ENCODE assay signal across 8 cellular contexts in the genomic region with DNA sequence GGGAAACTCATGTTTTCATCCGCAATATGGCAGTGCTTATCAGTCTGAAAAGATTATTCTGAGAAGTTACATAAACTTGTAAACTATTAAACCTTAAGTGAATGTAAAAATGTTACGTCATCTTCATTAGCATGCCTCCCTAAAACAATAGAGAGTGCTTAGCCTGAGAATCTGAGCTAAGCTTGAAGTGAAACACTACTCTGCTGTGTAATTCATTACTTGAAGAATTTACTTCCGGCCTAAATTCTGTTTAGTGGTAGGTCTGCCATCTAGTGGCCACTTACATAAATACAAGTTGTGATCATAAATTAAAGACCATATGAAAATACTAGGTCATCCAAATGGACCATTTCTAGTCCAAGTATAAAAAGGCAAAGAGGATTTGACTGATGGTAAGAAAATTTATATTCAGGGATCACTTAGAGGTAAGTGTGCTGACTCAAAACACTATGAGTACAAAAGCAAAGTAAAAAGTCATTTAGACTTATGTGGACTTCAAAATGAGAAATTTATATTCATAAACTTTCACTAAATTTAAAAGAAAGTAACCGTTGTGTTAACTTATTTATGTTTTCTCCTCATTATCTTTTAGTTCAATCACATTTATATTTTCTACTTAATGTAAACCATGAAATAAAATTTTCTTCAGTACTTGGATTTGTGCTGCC.
DNase-seq lines count a peak whose midpoint lies in the region; ATAC-seq and TF ChIP-seq lines count a peak whose summit lies in the region.

No MANE protein-coding gene starts in this region.

- intact Hi-C loops in activated T-helper 1 cell treated with anti-CD3 and anti-CD28 coated beads, Interleukin-12 subunit alpha, Interleukin-12 subunit beta, Interleukin-2, Interleukin-4 antibody, amounts not matched to agents 30 ng/mL and 10 ng/mL and 1 ng/mL, durations not matched to agents 14 hours and 24 hours and 36 hours (cut with micrococcal nuclease): no loop called here
- intact Hi-C loops in heart left ventricle (cut with DNase I): loop anchor here in 1 of 10 donors (5.0 kb wide), 1 partner anchor 1203 kb away; no protein-coding TSS in a partner anchor

- no peaks in the 10 kb centered on the region for H3K36me3 ChIP-seq in heart left ventricle

- TF ChIP-seq POLR2A in heart left ventricle (IDR thresholded peaks at IDR 0.05): no peak

- peak; percentile 87 for ATAC-seq in GM18867 (IDR thresholded peaks at IDR 0.05; ENCODE audit: unreplicated experiment)
- ATAC-seq in HG02981 (IDR thresholded peaks at IDR 0.05; ENCODE audit: unreplicated experiment): peak; percentile 88
- peak in 3 of 4 donors; percentile 50 to 61 (median 59) for ATAC-seq in heart left ventricle

- no peaks in the 10 kb centered on the region for H3K27me3 Mint-ChIP-seq in activated T-helper 1 cell treated with anti-CD3 and anti-CD28 coated beads, Interleukin-12 subunit alpha, Interleukin-12 subunit beta, Interleukin-2, Interleukin-4 antibody, amounts not matched to agents 30 ng/mL and 10 ng/mL and 1 ng/mL, durations not matched to agents 14 hours and 24 hours and 36 hours (ENCODE audit: insufficient read depth)

- no peak overlapping the region for H3K4me3 ChIP-seq in heart left ventricle

- H3K4me1 ChIP-seq in heart left ventricle: peaks cover 0 to 3% (median 0%) of the 10 kb centered on the region in 12 donors

- WGBS in heart left ventricle, 4 donors: 39 to 42% (median 42%) methylated on average over 4 of the region's 4 CpGs

- no peaks in the 10 kb centered on the region for H3K27me3 ChIP-seq in heart left ventricle

- no peak overlapping the region for H3K27ac Mint-ChIP-seq in activated T-helper 1 cell treated with anti-CD3 and anti-CD28 coated beads, Interleukin-12 subunit alpha, Interleukin-12 subunit beta, Interleukin-2, Interleukin-4 antibody, amounts not matched to agents 30 ng/mL and 10 ng/mL and 1 ng/mL, durations not matched to agents 14 hours and 24 hours and 36 hours

- no peak overlapping the region for H3K4me3 Mint-ChIP-seq in activated T-helper 1 cell treated with anti-CD3 and anti-CD28 coated beads, Interleukin-12 subunit alpha, Interleukin-12 subunit beta, Interleukin-2, Interleukin-4 antibody, amounts not matched to agents 30 ng/mL and 10 ng/mL and 1 ng/mL, durations not matched to agents 14 hours and 24 hours and 36 hours

- TF ChIP-seq CTCF in heart left ventricle (IDR thresholded peaks at IDR 0.05): peak; percentile 59 to 83 (median 73)

- no peaks in the 10 kb centered on the region for H3K36me3 Mint-ChIP-seq in activated T-helper 1 cell treated with anti-CD3 and anti-CD28 coated beads, Interleukin-12 subunit alpha, Interleukin-12 subunit beta, Interleukin-2, Interleukin-4 antibody, amounts not matched to agents 30 ng/mL and 10 ng/mL and 1 ng/mL, durations not matched to agents 14 hours and 24 hours and 36 hours (ENCODE audit: low read depth)

- H3K9me3 ChIP-seq in heart left ventricle: peaks cover 0 to 4% (median 0%) of the 10 kb centered on the region in 12 donors

- H3K4me1 Mint-ChIP-seq in activated T-helper 1 cell treated with anti-CD3 and anti-CD28 coated beads, Interleukin-12 subunit alpha, Interleukin-12 subunit beta, Interleukin-2, Interleukin-4 antibody, amounts not matched to agents 30 ng/mL and 10 ng/mL and 1 ng/mL, durations not matched to agents 14 hours and 24 hours and 36 hours (ENCODE audit: low read depth): no peaks in the 10 kb centered on the region

- no peaks in the 10 kb centered on the region for H3K9me3 Mint-ChIP-seq in activated T-helper 1 cell treated with anti-CD3 and anti-CD28 coated beads, Interleukin-12 subunit alpha, Interleukin-12 subunit beta, Interleukin-2, Interleukin-4 antibody, amounts not matched to agents 30 ng/mL and 10 ng/mL and 1 ng/mL, durations not matched to agents 14 hours and 24 hours and 36 hours

- no peak overlapping the region for H3K27ac ChIP-seq in heart left ventricle

- DNase-seq in COR-L47 (lab: John Stamatoyannopoulos, UW) (peak; percentile 3), NCI-H1930 (lab: John Stamatoyannopoulos, UW) (peak; percentile 2), heart left ventricle (peak in 1 of 5 donors; percentile 8), retina (peak; percentile 41), T1000 (lab: John Stamatoyannopoulos, UW) (no peak)
- peak; percentile 9 for DNase-seq in activated T-helper 1 cell treated with anti-CD3 and anti-CD28 coated beads, Interleukin-12 subunit alpha, Interleukin-12 subunit beta, Interleukin-2, Interleukin-4 antibody, amounts not matched to agents 30 ng/mL and 10 ng/mL and 1 ng/mL, durations not matched to agents 14 hours and 24 hours and 36 hours (ENCODE audit: low spot score)
